In the genomic region with DNA sequence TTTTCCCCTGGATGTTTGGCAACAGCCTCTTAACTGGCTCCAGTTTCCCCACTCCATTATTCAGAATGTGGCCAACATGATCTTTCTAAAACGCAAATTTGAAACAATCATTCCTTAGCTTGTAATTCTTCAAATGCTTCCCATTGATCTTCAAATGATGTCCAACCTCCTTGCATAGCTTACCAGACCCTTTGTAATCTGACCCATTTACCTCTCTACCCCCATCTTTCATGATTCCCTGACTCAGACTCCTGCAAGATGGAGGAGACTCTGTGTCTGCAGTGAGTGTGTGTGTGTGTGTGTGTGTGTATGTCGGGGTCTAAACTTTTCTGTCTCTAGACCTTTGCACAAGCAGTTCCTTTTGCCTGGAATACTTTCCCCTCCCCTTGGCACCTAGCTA, we compare ENCODE assay signal across 28 cellular contexts.
"Had no signal": no experiment of that assay in that cellular context is flagged by ENCODE, and none has a peak within 500 bp of the region (broad histone marks: within the 10 kb centered on the region; RNA-seq: fewer than 3 reads in every experiment).

No MANE protein-coding gene starts in this region.

- H3K9ac ChIP-seq: parathyroid adenoma had no signal

- H3K9me3 ChIP-seq: ovary, psoas muscle, right lobe of liver, sigmoid colon, stomach, thoracic aorta, thyroid gland, tibial nerve, upper lobe of right lung, uterus had no signal

- H2AFZ ChIP-seq: parathyroid adenoma had no signal

- H3K4me3 ChIP-seq: ovary, psoas muscle, right lobe of liver, sigmoid colon, stomach, thoracic aorta, thyroid gland, tibial nerve, upper lobe of right lung, uterus had no signal

- FAIRE-seq: small intestine had no signal

- ATAC-seq: naive thymus-derived CD8-positive, alpha-beta T cell; psoas muscle; right lobe of liver; stimulated activated effector memory CD8-positive, alpha-beta T cell treated with anti-CD3 and anti-CD28 coated beads, Interleukin-12 subunit alpha, Interleukin-12 subunit beta, amount 100 ng/mL, for 72 hours; stimulated activated naive B cell treated with anti-CD40 and anti-IgM and Interleukin-4, amounts not matched to agents 10 μg/mL and 1 μg/mL and 100 μg/mL, for 72 hours; upper lobe of right lung had no signal

- H3K4me1 Mint-ChIP-seq: naive thymus-derived CD8-positive, alpha-beta T cell; stimulated activated effector memory CD8-positive, alpha-beta T cell treated with anti-CD3 and anti-CD28 coated beads, Interleukin-12 subunit alpha, Interleukin-12 subunit beta, amount 100 ng/mL, for 72 hours had no signal

- H3K4me3 Mint-ChIP-seq: naive thymus-derived CD8-positive, alpha-beta T cell; natural killer cell treated with Interleukin-12 subunit alpha and Interleukin-12 subunit beta and Interleukin-15 and Interleukin-18, amount 100 ng/mL, for 72 hours; nephron progenitor cell; neural crest cell; stimulated activated effector memory CD8-positive, alpha-beta T cell treated with anti-CD3 and anti-CD28 coated beads, Interleukin-12 subunit alpha, Interleukin-12 subunit beta, amount 100 ng/mL, for 72 hours; stimulated activated naive B cell treated with anti-CD40 and anti-IgM and Interleukin-4, amounts not matched to agents 10 μg/mL and 1 μg/mL and 100 μg/mL, for 72 hours; stimulated activated naive CD8-positive, alpha-beta T cell treated with anti-CD3 and anti-CD28 coated beads, Interleukin-15, Interleukin-2, amounts not matched to agents 100 ng/mL and 50 ng/mL, for 24 hours had no signal

- DNase-seq: naive thymus-derived CD8-positive, alpha-beta T cell; nephron progenitor cell; occipital lobe; ovary; psoas muscle; right cardiac atrium; right lobe of liver; sigmoid colon; stimulated activated CD4-positive, alpha-beta T cell treated with anti-CD3 and anti-CD28 coated beads, Interleukin-15, amount 100 ng/mL, for 24 hours; stimulated activated CD4-positive, alpha-beta T cell treated with anti-CD3 and anti-CD28 coated beads, Interleukin-2, amount 100 ng/mL, for 24 hours; stimulated activated CD4-positive, alpha-beta T cell treated with anti-CD3 and anti-CD28 coated beads, Interleukin-2, amount 100 ng/mL, for 48 hours; stimulated activated CD4-positive, alpha-beta T cell treated with anti-CD3 and anti-CD28 coated beads, Interleukin-4, amount 100 ng/mL, for 24 hours; stimulated activated naive B cell treated with anti-CD40 and anti-IgM and Interleukin-4, amounts not matched to agents 10 μg/mL and 1 μg/mL and 100 μg/mL, for 72 hours; stimulated activated naive CD4-positive, alpha-beta T cell treated with Interleukin-2 at 50 U/mL for 16 hours; stomach; thyroid gland; trophoblast cell; upper lobe of right lung; uterus had no signal

- H3K27me3 ChIP-seq: ovary, right lobe of liver, sigmoid colon, stomach, thyroid gland, tibial nerve, upper lobe of right lung, uterus had no signal

- H3K27me3 Mint-ChIP-seq: naive thymus-derived CD8-positive, alpha-beta T cell had no signal

- H3K79me2 ChIP-seq: parathyroid adenoma had no signal

- H3K9me3 Mint-ChIP-seq: naive thymus-derived CD8-positive, alpha-beta T cell; natural killer cell treated with Interleukin-12 subunit alpha and Interleukin-12 subunit beta and Interleukin-15 and Interleukin-18, amount 100 ng/mL, for 72 hours; nephron progenitor cell; neural crest cell; stimulated activated effector memory CD8-positive, alpha-beta T cell treated with anti-CD3 and anti-CD28 coated beads, Interleukin-12 subunit alpha, Interleukin-12 subunit beta, amount 100 ng/mL, for 72 hours; stimulated activated naive CD8-positive, alpha-beta T cell treated with anti-CD3 and anti-CD28 coated beads, Interleukin-15, Interleukin-2, amounts not matched to agents 100 ng/mL and 50 ng/mL, for 24 hours had no signal

- H3K27ac ChIP-seq: ovary, parathyroid adenoma, psoas muscle, right lobe of liver, sigmoid colon, stomach, thoracic aorta, thyroid gland, tibial nerve, upper lobe of right lung, uterus had no signal

- H3K36me3 ChIP-seq: ovary, right lobe of liver, sigmoid colon, stomach, thoracic aorta, thyroid gland, tibial nerve, upper lobe of right lung, uterus had no signal

- H3K36me3 Mint-ChIP-seq: naive thymus-derived CD8-positive, alpha-beta T cell; natural killer cell treated with Interleukin-12 subunit alpha and Interleukin-12 subunit beta and Interleukin-15 and Interleukin-18, amount 100 ng/mL, for 72 hours; stimulated activated effector memory CD8-positive, alpha-beta T cell treated with anti-CD3 and anti-CD28 coated beads, Interleukin-12 subunit alpha, Interleukin-12 subunit beta, amount 100 ng/mL, for 72 hours; stimulated activated naive B cell treated with anti-CD40 and anti-IgM and Interleukin-4, amounts not matched to agents 10 μg/mL and 1 μg/mL and 100 μg/mL, for 72 hours had no signal

- H3K27ac Mint-ChIP-seq: naive thymus-derived CD8-positive, alpha-beta T cell; progenitor cell of endocrine pancreas; stimulated activated effector memory CD8-positive, alpha-beta T cell treated with anti-CD3 and anti-CD28 coated beads, Interleukin-12 subunit alpha, Interleukin-12 subunit beta, amount 100 ng/mL, for 72 hours; stimulated activated naive B cell treated with anti-CD40 and anti-IgM and Interleukin-4, amounts not matched to agents 10 μg/mL and 1 μg/mL and 100 μg/mL, for 72 hours had no signal

- H3K4me1 ChIP-seq: parathyroid adenoma, right lobe of liver, uterus had no signal
